ENCODE assay signal across 8 cellular contexts in genomic region chr14:92793709-92794546, GRCh38. TPM values are rescaled to one million over a fixed set of nuclear protein-coding genes. Genes with fewer than 3 reads are reported as not detected.
DNase-seq lines count a peak whose midpoint lies in the region; ATAC-seq, FAIRE-seq and TF ChIP-seq lines count a peak whose summit lies in the region.

Gene GOLGA5, plus strand, starts transcription at chr14:92794305. Its CDS starts 3,133 bp downstream, at chr14:92797438.

- peaks cover 5% of the 10 kb centered on the region; the same call in 1 of the 2 replicates for H4K20me1 ChIP-seq in IMR-90 (ENCODE audit: insufficient read depth, low read length)
- H4K20me1 ChIP-seq in endothelial cell of umbilical vein (replicated peaks; ENCODE audit: control insufficient read depth, extremely low read depth, insufficient read depth, low read length) = no peaks in the 10 kb centered on the region

- TF ChIP-seq POLR2A in IMR-90 (IDR thresholded peaks at IDR 0.05; ENCODE audit: low read depth, low read length) (peak; percentile 94), endothelial cell of umbilical vein (IDR thresholded peaks at IDR 0.05; ENCODE audit: low read depth, low read length) (peak; percentile 85)

- H3K4me1 ChIP-seq in IMR-90 (ENCODE audit: control insufficient read depth, insufficient read depth, low read length) (peaks cover 2% of the 10 kb centered on the region; the same call in 1 of the 2 replicates), endothelial cell of umbilical vein (ENCODE audit: control insufficient read depth, extremely low read depth, insufficient read depth, low read length) (peaks cover 9% of the 10 kb centered on the region)

- H2BK15ac ChIP-seq in IMR-90 (ENCODE audit: low read depth, low read length) = peak within 1 kb of the TSS; percentile 85; the same call in 2 of the 3 replicates

- DNase-seq in DMS 273 (lab: John Stamatoyannopoulos, UW; ENCODE audit: unreplicated experiment) = peak; percentile 100
- peak; percentile 98 for DNase-seq in IMR-90
- peak; percentile 97 for DNase-seq in OCI-M1 (lab: John Stamatoyannopoulos, UW)
- peak; percentile 98 for DNase-seq in activated T-cell treated with anti-CD3 and anti-CD28 coated beads for 24 hours (ENCODE audit: low read depth)
- peak; percentile 99 for DNase-seq in endothelial cell of umbilical vein (ENCODE audit: low read depth, low spot score)
- peak; percentile 99 for DNase-seq in midbrain (lab: John Stamatoyannopoulos, UW)
- DNase-seq in stimulated activated CD8-positive, alpha-beta memory T cell treated with anti-CD3 and anti-CD28 coated beads, Interleukin-2, amount 100 ng/mL, for 1 hour (ENCODE audit: low read depth in 2 of 2) = peak; percentile 95 to 96

- H3K79me1 ChIP-seq in IMR-90 (ENCODE audit: low read depth in 1 of 2, low read length in 2 of 2) = peaks cover 0 to 33% of the 10 kb centered on the region in 2 experiments; a peak in 3 of 4 replicates

- H3K79me2 ChIP-seq in endothelial cell of umbilical vein (ENCODE audit: control insufficient read depth, insufficient read depth, low read length) = peaks cover 28% of the 10 kb centered on the region

- TF ChIP-seq CTCF in IMR-90 (conservative IDR thresholded peaks at IDR 0.05; ENCODE audit: low read depth, low read length) = no peak
- TF ChIP-seq CTCF in endothelial cell of umbilical vein (IDR thresholded peaks at IDR 0.05; ENCODE audit: extremely low read depth in 1 of 2, insufficient read depth in 1 of 2, low read depth in 1 of 2, low read length in 2 of 2) = no peak

- H3K27ac ChIP-seq in IMR-90 (ENCODE audit: insufficient read depth, low read length) (peak within 1 kb of the TSS; percentile 88), endothelial cell of umbilical vein (ENCODE audit: insufficient read depth, low read depth, low read length) (peak within 1 kb of the TSS; percentile 54)

- peak within 1 kb of the TSS; percentile 100 for H2AK9ac ChIP-seq in IMR-90 (replicated peaks; ENCODE audit: low read depth, low read length, poor library complexity)

- H2BK120ac ChIP-seq in IMR-90 (ENCODE audit: low read depth, low read length) = peak within 1 kb of the TSS; percentile 64

- H3K14ac ChIP-seq in IMR-90 (replicated peaks; ENCODE audit: low read depth, low read length) = peak within 1 kb of the TSS; percentile 96

- POLR2A ChIA-PET in IMR-90 (lab: Charles Lee; ENCODE audit: unreplicated experiment) (no interaction called here), endothelial cell of umbilical vein (lab: Charles Lee) (interaction anchor here (0.6 to 1.2 kb wide), 5 partner anchors 13 to 754 kb away, joined by 3 to 5 read pairs (median 3); partner anchors contain the start of genes ATXN3, CPSF2, NDUFB1 and TRIP11)

- H3K23ac ChIP-seq in IMR-90 (ENCODE audit: low read depth, low read length) = peak within 1 kb of the TSS; percentile 98

- in situ Hi-C loops in IMR-90 (cut with MboI; ENCODE audit: low sequenced_read_pairs) = loop anchor here (10.0 kb wide), 1 partner anchor 669 kb away; the partner anchor contains the start of genes CPSF2 and NDUFB1

- 3% methylated on average over 34 of the region's 71 CpGs; no CpG with 5 or more reads in 1 of the 2 experiments for WGBS in IMR-90 (ENCODE audit: extremely low coverage in 2 of 2, insufficient read length in 1 of 2), 2 experiments

- H2BK5ac ChIP-seq in IMR-90 (ENCODE audit: low read depth, low read length, poor library complexity, severe bottlenecking) = peak within 1 kb of the TSS; percentile 73

- CTCF ChIA-PET in IMR-90 (lab: Yijun Ruan, JAX) (interaction anchor here (1.5 kb wide), 1 partner anchor 107 kb away, joined by 4 read pairs; no protein-coding TSS in a partner anchor), endothelial cell of umbilical vein (lab: Charles Lee) (interaction anchor here (1.0 kb wide), 4 partner anchors 46 to 687 kb away, joined by 3 read pairs; partner anchors contain the start of gene ATXN3)

- H3K18ac ChIP-seq in IMR-90 (ENCODE audit: low read depth, low read length) = peak within 1 kb of the TSS; percentile 78

- peak within 1 kb of the TSS; percentile 95 for H4K5ac ChIP-seq in IMR-90 (ENCODE audit: low read depth, low read length)

- peak within 1 kb of the TSS; percentile 98 for H3K9ac ChIP-seq in IMR-90 (ENCODE audit: low read depth, low read length)
- peak within 1 kb of the TSS; percentile 93 for H3K9ac ChIP-seq in endothelial cell of umbilical vein (replicated peaks; ENCODE audit: extremely low read depth, insufficient read depth, low read length)

- dilution Hi-C loops in IMR-90 (cut with HindIII; ENCODE audit: low sequenced_read_pairs, unreplicated experiment) (no loop called here), endothelial cell of umbilical vein (cut with MboI; ENCODE audit: extremely low pct_ligation_motif_present, low sequenced_read_pairs) (no loop called here)

- H3K27me3 ChIP-seq in IMR-90 (ENCODE audit: control insufficient read depth, insufficient read depth, low read length) = no peaks in the 10 kb centered on the region
- no peaks in the 10 kb centered on the region for H3K27me3 ChIP-seq in endothelial cell of umbilical vein (ENCODE audit: control insufficient read depth in 2 of 2, insufficient read depth in 2 of 2, low read length in 2 of 2)

- H3K36me3 ChIP-seq in IMR-90 (ENCODE audit: control insufficient read depth, insufficient read depth, low read length) = peaks cover 12% of the 10 kb centered on the region
- H3K36me3 ChIP-seq in endothelial cell of umbilical vein (ENCODE audit: control insufficient read depth in 2 of 2, extremely low read depth in 1 of 2, insufficient read depth in 2 of 2, low read length in 2 of 2) = no peaks in the 10 kb centered on the region

- H2BK20ac ChIP-seq in IMR-90 (ENCODE audit: low read depth, low read length) = peak within 1 kb of the TSS; percentile 36; the same call in 1 of the 2 replicates

- intact Hi-C loops in IMR-90 (cut with micrococcal nuclease) = no loop called here
- intact Hi-C loops in endothelial cell of umbilical vein (cut with micrococcal nuclease) = loop anchor here (1.0 to 5.0 kb wide), 6 partner anchors 46 to 688 kb away; partner anchors contain the start of genes ATXN3, CPSF2, LGMN and NDUFB1

- FAIRE-seq in endothelial cell of umbilical vein (lab: Jason Lieb, UNC) = peak; percentile 94

- peak within 1 kb of the TSS; percentile 86 to 100 for H4K8ac ChIP-seq in IMR-90 (ENCODE audit: low read depth in 2 of 2, low read length in 2 of 2)

- peak within 1 kb of the TSS; percentile 98 for H3K4ac ChIP-seq in IMR-90 (ENCODE audit: low read depth, low read length)

- no peak for TF ChIP-seq RAD21 in IMR-90 (IDR thresholded peaks at IDR 0.05; ENCODE audit: low read length)

- H2AFZ ChIP-seq in IMR-90 (replicated peaks; ENCODE audit: low read length, poor library complexity) (peak within 1 kb of the TSS; percentile 98), endothelial cell of umbilical vein (ENCODE audit: low read depth, low read length) (peak within 1 kb of the TSS; percentile 92)

- H3K9me3 ChIP-seq in IMR-90 (ENCODE audit: control insufficient read depth, insufficient read depth, low read length) (no peaks in the 10 kb centered on the region; the same call in 1 of the 2 replicates), endothelial cell of umbilical vein (replicated peaks; ENCODE audit: control insufficient read depth, insufficient read depth, low read length) (no peaks in the 10 kb centered on the region)

- ATAC-seq in GM21528 (IDR thresholded peaks at IDR 0.05; ENCODE audit: low FRiP score, unreplicated experiment) = peak; percentile 88
- ATAC-seq in IMR-90 (ENCODE audit: low read depth) = peak; percentile 97

- H4K91ac ChIP-seq in IMR-90 (ENCODE audit: insufficient read depth, low read depth, low read length) = peak within 1 kb of the TSS; percentile 92

- H3K4me3 ChIP-seq in IMR-90 (ENCODE audit: insufficient read depth, low read depth, low read length) (peak within 1 kb of the TSS; percentile 85), endothelial cell of umbilical vein (replicated peaks in 1 of 3; ENCODE audit: insufficient read depth in 1 of 3, low read depth in 1 of 3, low read length in 3 of 3) (peak within 1 kb of the TSS; percentile 52 to 75 (median 75))

- H3K4me2 ChIP-seq in IMR-90 (ENCODE audit: low read depth, low read length) = peak within 1 kb of the TSS; percentile 99
- peak within 1 kb of the TSS; percentile 73 for H3K4me2 ChIP-seq in endothelial cell of umbilical vein (ENCODE audit: insufficient read depth, low read length)

- BruUV-seq in IMR-90 (replicated peaks; lab: Mats Ljungman, UMichigan) = no TSS peak
- BruUV-seq in endothelial cell of umbilical vein (replicated peaks; lab: Mats Ljungman, UMichigan) = no TSS peak

- H3K9me1 ChIP-seq in IMR-90 (ENCODE audit: insufficient read depth, low read length) = no peaks in the 10 kb centered on the region
- H3K9me1 ChIP-seq in endothelial cell of umbilical vein (replicated peaks; ENCODE audit: control insufficient read depth, extremely low read depth, insufficient read depth, low read length) = no peaks in the 10 kb centered on the region

- H3K56ac ChIP-seq in IMR-90 (ENCODE audit: extremely low read depth, insufficient read depth, low read length) = peak within 1 kb of the TSS; percentile 88

- peak within 1 kb of the TSS; percentile 97 for H2AK5ac ChIP-seq in IMR-90 (ENCODE audit: low read depth, low read length)

TF ChIP-seq in endothelial cell of umbilical vein, 7 proteins besides CTCF, POLR2A, EP300 and RAD21 (continues in another document):
- TF ChIP-seq FOS (IDR thresholded peaks at IDR 0.05; ENCODE audit: borderline replicate concordance, insufficient read depth, low read length) (peak; percentile 31), POLR2AphosphoS5 (IDR thresholded peaks at IDR 0.05; ENCODE audit: insufficient read depth, low read depth, low read length) (peak; percentile 73), EZH2 (IDR thresholded peaks at IDR 0.05; ENCODE audit: borderline replicate concordance, low read depth, low read length, severe bottlenecking) (no peak), GATA2 (IDR thresholded peaks at IDR 0.05; ENCODE audit: insufficient read depth, insufficient read length, low read depth, low read length) (no peak), MYC (IDR thresholded peaks at IDR 0.05; ENCODE audit: low read depth, low read length) (peak; percentile 54)

RNA-seq across cellular contexts. Expression of gene GOLGA5, which starts in this region (rescaled TPM):
- 59.5 and 70.8 TPM in 2 replicates for total RNA-seq in IMR-90 (2012; rRNA removed)
- polyA plus RNA-seq in IMR-90 (2012; rRNA removed) = 30.4 and 35.0 TPM in 2 replicates
- polyA plus RNA-seq in IMR-90 (2012; cell fraction: cytosol; rRNA removed) = 9.1 and 14.6 TPM in 2 replicates
- polyA plus RNA-seq in IMR-90 (2012; cell fraction: nucleus; rRNA removed; ENCODE audit: low replicate concordance) = 2.6 and 20.7 TPM in 2 replicates
- 28.9 and 29.3 TPM in 2 replicates for total RNA-seq in endothelial cell of umbilical vein
- polyA plus RNA-seq in endothelial cell of umbilical vein = 13.7 and 16.3 TPM in 2 replicates
- 23.5 and 28.1 TPM in 2 replicates for polyA plus RNA-seq in endothelial cell of umbilical vein (2011; cell fraction: cytosol; rRNA removed)
- 16.8 and 18.5 TPM in 2 replicates for polyA plus RNA-seq in endothelial cell of umbilical vein (2011; cell fraction: nucleus; rRNA removed)
- 24.6 and 30.1 TPM in 2 replicates for polyA plus RNA-seq in endothelial cell of umbilical vein (2012)
- polyA minus RNA-seq in endothelial cell of umbilical vein = 11.1 and 12.7 TPM in 2 replicates
- 8.3 TPM for polyA minus RNA-seq in endothelial cell of umbilical vein (2011; cell fraction: cytosol; rRNA and poly(A)+ RNA removed)
- polyA minus RNA-seq in endothelial cell of umbilical vein (2011; cell fraction: nucleus; rRNA and poly(A)+ RNA removed) = 15.1 and 17.4 TPM in 2 replicates

Comparison
In these comparisons a context has a peak if more than half of its experiments do, and no peak if none do; other contexts are left out.
1. Peak in every context shown above with its lines: DNase-seq, ATAC-seq, H3K4me3 ChIP-seq and H3K27ac ChIP-seq.